In genomic region chr12:59517522-59517921, GRCh38 we compare ENCODE assay signal across 23 cellular contexts.
"Had no signal": no experiment of that assay in that cellular context is flagged by ENCODE, and none has a peak within 500 bp of the region (broad histone marks: within the 10 kb centered on the region; RNA-seq: fewer than 3 reads in every experiment).

No MANE protein-coding gene starts in this region.

- H3K27ac ChIP-seq: hepatocyte, neutrophil, psoas muscle, right lobe of liver, spleen, testis, tibial nerve, upper lobe of right lung, vagina had no signal

- H3K9me3 ChIP-seq: neutrophil, psoas muscle, right lobe of liver, spleen, testis, tibial nerve, upper lobe of right lung, vagina had no signal

- H3K27me3 ChIP-seq: hepatocyte, neutrophil, right lobe of liver, spleen, testis, tibial nerve, upper lobe of right lung, vagina had no signal

- ATAC-seq: left cardiac atrium; naive thymus-derived CD8-positive, alpha-beta T cell; psoas muscle; right lobe of liver; stimulated activated naive B cell treated with anti-CD40 and anti-IgM and Interleukin-4, amounts not matched to agents 10 μg/mL and 1 μg/mL and 100 μg/mL, for 72 hours; stimulated activated naive CD8-positive, alpha-beta T cell treated with anti-CD3 and anti-CD28 coated beads, Interleukin-15, amount 100 ng/mL, for 72 hours; upper lobe of right lung had no signal

- H3K36me3 ChIP-seq: neutrophil, right lobe of liver, spleen, tibial nerve, upper lobe of right lung, vagina had no signal

- H2AFZ ChIP-seq: hepatocyte had no signal

- H3K4me1 ChIP-seq: psoas muscle, right lobe of liver, spleen, testis, tibial nerve, upper lobe of right lung, vagina had no signal

- H3K4me2 ChIP-seq: hepatocyte had no signal

- H3K4me3 ChIP-seq: hepatocyte, psoas muscle, right lobe of liver, spleen, testis, tibial nerve, upper lobe of right lung, vagina had no signal

- H3K79me2 ChIP-seq: hepatocyte had no signal

- DNase-seq: effector CD4-positive, alpha-beta T cell; endodermal cell; foreskin melanocyte; head of caudate nucleus; kidney; left cardiac atrium; mesendoderm; naive thymus-derived CD8-positive, alpha-beta T cell; psoas muscle; retina; right lobe of liver; spleen; stimulated activated CD4-positive, alpha-beta T cell treated with anti-CD3 and anti-CD28 coated beads, Interleukin-15, amount 100 ng/mL, for 24 hours; stimulated activated CD4-positive, alpha-beta T cell treated with anti-CD3 and anti-CD28 coated beads, Interleukin-1b, Interleukin-23, amount 100 ng/mL, for 48 hours; stimulated activated CD4-positive, alpha-beta T cell treated with anti-CD3 and anti-CD28 coated beads, Interleukin-4, amount 100 ng/mL, for 4 hours; stimulated activated naive B cell treated with anti-CD40 and anti-IgM and Interleukin-4, amounts not matched to agents 10 μg/mL and 1 μg/mL and 100 μg/mL, for 72 hours; stimulated activated naive CD8-positive, alpha-beta T cell treated with anti-CD3 and anti-CD28 coated beads, Interleukin-15, amount 100 ng/mL, for 72 hours; testis; upper lobe of right lung had no signal
